8 cellular contexts compared by ENCODE assay signal in the genomic region with DNA sequence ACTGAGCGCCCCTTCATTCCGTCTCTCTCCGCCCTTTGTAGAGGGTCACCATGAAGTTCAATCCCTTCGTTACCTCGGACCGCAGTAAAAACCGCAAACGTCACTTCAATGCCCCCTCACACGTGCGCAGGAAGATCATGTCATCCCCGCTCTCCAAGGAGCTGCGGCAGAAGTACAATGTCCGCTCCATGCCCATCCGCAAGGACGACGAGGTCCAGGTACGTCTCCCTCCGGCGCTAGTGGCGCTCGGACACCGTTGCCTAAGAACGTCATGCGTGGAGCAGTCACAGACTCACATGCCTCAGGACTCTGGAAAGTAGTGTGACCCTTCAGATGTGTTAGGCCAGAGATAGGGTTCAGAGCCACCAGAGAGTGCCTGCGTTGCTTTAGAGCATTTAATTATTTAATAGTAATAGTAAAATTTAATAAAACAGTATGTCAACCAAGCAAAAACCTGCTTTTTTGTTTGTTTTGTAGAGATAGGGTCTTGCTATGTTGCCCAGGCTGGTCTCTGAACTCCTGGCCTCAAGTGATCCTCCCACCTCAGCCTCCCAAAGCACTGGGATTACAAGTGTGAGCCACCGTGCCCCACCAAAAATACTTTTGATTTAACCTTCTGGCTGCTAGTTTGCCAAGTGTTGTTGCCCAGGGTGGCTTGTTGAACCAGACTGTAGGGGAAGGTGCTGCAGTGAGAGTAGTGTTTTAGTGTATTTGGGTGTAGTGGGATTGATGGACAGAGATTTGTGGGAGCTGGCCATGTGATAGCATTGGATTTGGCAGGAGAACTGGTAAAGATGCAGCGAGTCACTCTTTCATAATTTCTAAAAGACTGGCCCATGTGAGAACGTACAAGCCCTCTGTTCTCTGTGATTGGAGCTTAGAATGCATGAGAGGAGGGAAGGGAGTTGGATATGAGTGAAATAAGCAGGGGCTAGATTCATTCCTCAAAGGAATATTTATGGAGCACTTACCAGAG. TPM values are rescaled to one million over a fixed set of nuclear protein-coding genes. Genes with fewer than 3 reads are reported as not detected.
DNase-seq lines count a peak whose midpoint lies in the region; ATAC-seq and TF ChIP-seq lines count a peak whose summit lies in the region.

No MANE protein-coding gene starts in this region.

- H3K36me3 Mint-ChIP-seq in natural killer cell treated with Interleukin-12 subunit alpha and Interleukin-12 subunit beta and Interleukin-15 and Interleukin-18, amount 100 ng/mL, for 72 hours = peaks cover 15% of the 10 kb centered on the region

- H3K27ac ChIP-seq in BLaER1 treated with 17β-estradiol and CSF1 and Interleukin-3, amounts not matched to agents 10 nM and 100 nM = peak overlapping the region; percentile 86 to 98 (median 95)
- H3K27ac ChIP-seq in MM.1S (ENCODE audit: low read length) (peak overlapping the region; percentile 32; the same call in 1 of the 2 replicates), dorsolateral prefrontal cortex (peak overlapping the region in 31 of 59 donors; percentile 61 to 92 (median 85))

- peak overlapping the region; percentile 98 to 99 for H3K27ac Mint-ChIP-seq in natural killer cell treated with Interleukin-12 subunit alpha and Interleukin-12 subunit beta and Interleukin-15 and Interleukin-18, amount 100 ng/mL, for 72 hours

- peaks cover 27% of the 10 kb centered on the region for H3K79me2 ChIP-seq in MM.1S (ENCODE audit: low read length)

- peaks cover 18% of the 10 kb centered on the region for H3F3A ChIP-seq in MM.1S (ENCODE audit: insufficient read depth, low read length)

- peaks cover 29 to 31% of the 10 kb centered on the region in 2 donors for H3K4me1 Mint-ChIP-seq in natural killer cell treated with Interleukin-12 subunit alpha and Interleukin-12 subunit beta and Interleukin-15 and Interleukin-18, amount 100 ng/mL, for 72 hours (ENCODE audit: low read depth in 2 of 2)

- H3K9me2 ChIP-seq in MM.1S (replicated peaks; ENCODE audit: insufficient read depth, low read length) = no peaks in the 10 kb centered on the region

- ATAC-seq in natural killer cell treated with Interleukin-12 subunit alpha and Interleukin-12 subunit beta and Interleukin-15 and Interleukin-18, amount 100 ng/mL, for 72 hours = no peak
- no peak for ATAC-seq in GM21825 (IDR thresholded peaks at IDR 0.05; ENCODE audit: unreplicated experiment)
- no peak for ATAC-seq in GM18498 (IDR thresholded peaks at IDR 0.05; ENCODE audit: unreplicated experiment)
- ATAC-seq in GM18505 (IDR thresholded peaks at IDR 0.05; ENCODE audit: unreplicated experiment) = no peak

- H3K27me3 ChIP-seq in BLaER1 treated with 17β-estradiol and CSF1 and Interleukin-3, amounts not matched to agents 10 nM and 100 nM = no peaks in the 10 kb centered on the region
- H3K27me3 ChIP-seq in MM.1S (replicated peaks; ENCODE audit: insufficient read depth, low read length) = no peaks in the 10 kb centered on the region
- H3K27me3 ChIP-seq in dorsolateral prefrontal cortex = no peaks in the 10 kb centered on the region

- peak overlapping the region; percentile 91 to 98 (median 96) for H3K9ac ChIP-seq in BLaER1 treated with 17β-estradiol and CSF1 and Interleukin-3, amounts not matched to agents 10 nM and 100 nM
- H3K9ac ChIP-seq in MM.1S (ENCODE audit: low read length) = peak overlapping the region; percentile 92

- H3K4me3 ChIP-seq in BLaER1 treated with 17β-estradiol and CSF1 and Interleukin-3, amounts not matched to agents 10 nM and 100 nM = peak overlapping the region; percentile 74 to 97 (median 84)
- H3K4me3 ChIP-seq in MM.1S (ENCODE audit: low read length) (peak overlapping the region; percentile 87), dorsolateral prefrontal cortex (peak overlapping the region; percentile 64 to 100 (median 93))

- peak overlapping the region; percentile 87 to 96 (median 92) for H3K4me2 ChIP-seq in BLaER1 treated with 17β-estradiol and CSF1 and Interleukin-3, amounts not matched to agents 10 nM and 100 nM
- peak overlapping the region; percentile 99 for H3K4me2 ChIP-seq in MM.1S (ENCODE audit: low read depth, low read length)

- H3K4me1 ChIP-seq in BLaER1 treated with 17β-estradiol and CSF1 and Interleukin-3, amounts not matched to agents 10 nM and 100 nM = peaks cover 44 to 60% (median 54%) of the 10 kb centered on the region in 10 experiments
- peaks cover 10% of the 10 kb centered on the region for H3K4me1 ChIP-seq in MM.1S (ENCODE audit: low read length)

- H4K20me1 ChIP-seq in BLaER1 treated with 17β-estradiol and CSF1 and Interleukin-3, amounts not matched to agents 10 nM and 100 nM = no peaks in the 10 kb centered on the region
- H4K20me1 ChIP-seq in MM.1S (ENCODE audit: insufficient read depth, low read length) = no peaks in the 10 kb centered on the region; the same call in 1 of the 2 replicates

- H3K4me3 Mint-ChIP-seq in natural killer cell treated with Interleukin-12 subunit alpha and Interleukin-12 subunit beta and Interleukin-15 and Interleukin-18, amount 100 ng/mL, for 72 hours = peak overlapping the region; percentile 100

- H3K9me3 Mint-ChIP-seq in natural killer cell treated with Interleukin-12 subunit alpha and Interleukin-12 subunit beta and Interleukin-15 and Interleukin-18, amount 100 ng/mL, for 72 hours = no peaks in the 10 kb centered on the region

- peaks cover 10 to 40% (median 31%) of the 10 kb centered on the region in 11 experiments for H3K36me3 ChIP-seq in BLaER1 treated with 17β-estradiol and CSF1 and Interleukin-3, amounts not matched to agents 10 nM and 100 nM
- no peaks in the 10 kb centered on the region for H3K36me3 ChIP-seq in MM.1S (replicated peaks; ENCODE audit: insufficient read depth, low read length)

- no peaks in the 10 kb centered on the region for H3K27me3 Mint-ChIP-seq in natural killer cell treated with Interleukin-12 subunit alpha and Interleukin-12 subunit beta and Interleukin-15 and Interleukin-18, amount 100 ng/mL, for 72 hours

- H2AFZ ChIP-seq in MM.1S (ENCODE audit: low read length) = peak overlapping the region; percentile 42

- no peaks in the 10 kb centered on the region for H3K9me3 ChIP-seq in BLaER1 treated with 17β-estradiol and CSF1 and Interleukin-3, amounts not matched to agents 10 nM and 100 nM (replicated peaks in 1 of 11)
- no peaks in the 10 kb centered on the region for H3K9me3 ChIP-seq in MM.1S (replicated peaks; ENCODE audit: insufficient read depth, low read length)

- DNase-seq in MM.1S (peak; percentile 23), dorsolateral prefrontal cortex (no peak), COLO829 (ENCODE audit: low spot score) (no peak)
- no peak for DNase-seq in natural killer cell treated with Interleukin-12 subunit alpha and Interleukin-12 subunit beta and Interleukin-15 and Interleukin-18, amount 100 ng/mL, for 72 hours (ENCODE audit: low spot score)

- no peak for TF ChIP-seq POLR2A in GM18505 (IDR thresholded peaks at IDR 0.05; ENCODE audit: borderline replicate concordance, extremely low read depth, insufficient read depth, insufficient read length)

- TF ChIP-seq CTCF in MM.1S (IDR thresholded peaks at IDR 0.05; ENCODE audit: low read length) (no peak), dorsolateral prefrontal cortex (IDR thresholded peaks at IDR 0.05 in 54 of 56, conservative IDR thresholded peaks at IDR 0.05 in 2 of 56; ENCODE audit: low read depth in 1 of 56, partially characterized antibody in 56 of 56) (no peak)

- intact Hi-C loops in dorsolateral prefrontal cortex (cut with DNase I) = no loop called here

RNA-seq across cellular contexts. Expression of a gene that starts 0.9 kb away (rescaled TPM):
- 10 to 100 TPM; 13.1 to 36.0 (median 24.4) TPM for total RNA-seq in dorsolateral prefrontal cortex
- total RNA-seq in natural killer cell treated with Interleukin-12 subunit alpha and Interleukin-12 subunit beta and Interleukin-15 and Interleukin-18, amount 100 ng/mL, for 72 hours = 10 to 100 TPM; 41.5 to 47.3 TPM

RNA-seq across cellular contexts. Expression of a gene that starts 23.5 kb away (rescaled TPM):
- total RNA-seq in dorsolateral prefrontal cortex = 100 to 1,000 TPM in 3 of 120 experiments, 10 to 100 TPM in 117; 35.0 to 115 (median 64.3) TPM
- 100 to 1,000 TPM; 150 to 214 TPM for total RNA-seq in natural killer cell treated with Interleukin-12 subunit alpha and Interleukin-12 subunit beta and Interleukin-15 and Interleukin-18, amount 100 ng/mL, for 72 hours

Comparison
In these comparisons a context has a peak if more than half of its experiments do, and no peak if none do; other contexts are left out.
1. H3K27ac ChIP-seq: peak in every context shown above with its lines; median percentile 95 in BLaER1 treated with 17β-estradiol and CSF1 and Interleukin-3, amounts not matched to agents 10 nM and 100 nM; 85 in dorsolateral prefrontal cortex; 32 in MM.1S.